17 cellular contexts compared by ENCODE assay signal in the genomic region with DNA sequence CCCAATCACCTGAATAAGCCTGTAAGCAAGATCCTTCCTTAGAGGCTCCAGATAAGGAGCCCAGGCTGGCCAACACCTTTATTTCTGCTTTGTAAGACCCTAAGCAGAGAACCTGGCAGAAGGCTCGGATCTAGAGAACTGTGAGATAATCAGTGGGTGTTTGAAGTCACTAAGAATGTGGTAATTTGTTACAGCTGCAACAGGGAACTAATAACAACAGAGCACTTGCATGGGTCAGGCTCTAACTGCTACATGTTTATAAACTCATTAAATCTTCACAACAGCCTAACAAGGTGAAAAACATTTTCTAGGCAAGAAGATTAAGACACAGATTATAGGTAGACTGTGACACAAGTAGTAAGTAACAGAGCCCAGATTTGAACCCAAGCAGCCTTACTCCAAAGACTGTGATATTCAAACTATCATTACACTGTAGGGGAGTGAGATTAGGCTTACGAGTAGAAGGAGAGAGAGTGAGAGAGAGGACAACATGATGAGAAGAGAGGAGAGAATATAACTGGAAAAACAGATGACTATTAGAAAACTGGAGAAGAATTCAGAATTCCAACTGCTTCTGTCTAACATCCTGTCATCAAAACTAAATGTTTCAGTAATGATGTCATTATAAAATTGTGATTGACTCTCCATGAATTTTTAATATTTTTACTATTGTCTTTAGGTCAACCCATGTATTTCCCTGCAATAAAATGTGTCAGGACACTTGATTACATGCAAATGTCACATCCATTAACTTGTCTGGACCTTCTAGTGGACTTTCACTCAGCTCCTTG.
DNase-seq lines count a peak whose midpoint lies in the region; ATAC-seq and TF ChIP-seq lines count a peak whose summit lies in the region.
"Had no signal": no experiment of that assay in that cellular context is flagged by ENCODE, and none has a peak within 500 bp of the region (broad histone marks: within the 10 kb centered on the region; RNA-seq: fewer than 3 reads in every experiment).

No MANE protein-coding gene starts in this region.

- H3K27ac Mint-ChIP-seq in neural crest cell (ENCODE audit: unreplicated experiment) (peak overlapping the region; percentile 58), H9 (no peak overlapping the region)

- H2BK20ac ChIP-seq in IMR-90 (ENCODE audit: low read depth, low read length) (peak overlapping the region; percentile 55), H9 (ENCODE audit: low read depth, low read length, poor library complexity, severe bottlenecking) (no peak overlapping the region)

- H3K36me3 ChIP-seq in IMR-90 (ENCODE audit: control insufficient read depth, insufficient read depth, low read length) = no peaks in the 10 kb centered on the region
- H3K36me3 ChIP-seq: MG63, Peyer's patch had no signal

- H2BK120ac ChIP-seq in IMR-90 (ENCODE audit: low read depth, low read length) (peak overlapping the region; percentile 52; the same call in 1 of the 2 replicates), H9 (ENCODE audit: low read depth, low read length, poor library complexity, severe bottlenecking) (no peak overlapping the region)

- no CpG with 5 or more reads among the region's 2 CpGs for WGBS in IMR-90 (ENCODE audit: extremely low coverage in 2 of 2, insufficient read length in 1 of 2), 2 experiments
- no CpG with 5 or more reads among the region's 2 CpGs for WGBS in H9 (ENCODE audit: extremely low coverage, insufficient read length, low lambda C conversion rate)

- H3K4ac ChIP-seq in IMR-90 (ENCODE audit: low read depth, low read length) = peak overlapping the region; percentile 62; the same call in 1 of the 2 replicates
- no peak overlapping the region for H3K4ac ChIP-seq in H9 (ENCODE audit: low read depth, low read length)

- H3K9me3 ChIP-seq in IMR-90 (ENCODE audit: control insufficient read depth, insufficient read depth, low read length) (no peaks in the 10 kb centered on the region), H9 (ENCODE audit: control insufficient read depth, low read depth, low read length) (no peaks in the 10 kb centered on the region)
- H3K9me3 ChIP-seq: MG63, Peyer's patch had no signal

- no peak for ATAC-seq in IMR-90 (ENCODE audit: low read depth)
- ATAC-seq: Right ventricle myocardium inferior had no signal

- H2BK5ac ChIP-seq in IMR-90 (ENCODE audit: low read depth, low read length, poor library complexity, severe bottlenecking) = peak overlapping the region; percentile 46
- no peak overlapping the region for H2BK5ac ChIP-seq in H9 (ENCODE audit: insufficient read length, low read length)

- H2BK12ac ChIP-seq in H9 (ENCODE audit: insufficient read length, low read depth, low read length) = no peak overlapping the region

- dilution Hi-C loops in IMR-90 (cut with HindIII; ENCODE audit: low sequenced_read_pairs, unreplicated experiment) = no loop called here

- in situ Hi-C loops in IMR-90 (cut with MboI; ENCODE audit: low sequenced_read_pairs) = no loop called here

- H4K8ac ChIP-seq in IMR-90 (ENCODE audit: low read depth in 2 of 2, low read length in 2 of 2) = peak overlapping the region in 1 of 2 experiments; percentile 62; a peak in 2 of 4 replicates
- H4K8ac ChIP-seq in H9 (replicated peaks; ENCODE audit: insufficient read length, low read depth, low read length) = no peak overlapping the region

- H3K27me3 ChIP-seq in IMR-90 (ENCODE audit: control insufficient read depth, insufficient read depth, low read length) (no peaks in the 10 kb centered on the region), H9 (ENCODE audit: insufficient read depth, low read length) (no peaks in the 10 kb centered on the region)
- H3K27me3 ChIP-seq: MG63, Peyer's patch had no signal

- H3K4me3 ChIP-seq in AG10803 (ENCODE audit: low read length) (no peak overlapping the region), IMR-90 (ENCODE audit: insufficient read depth, low read depth, low read length) (no peak overlapping the region)
- H3K4me3 ChIP-seq: MG63, Peyer's patch, SK-N-MC had no signal

- peak overlapping the region; percentile 69; the same call in 1 of the 2 replicates for H3K18ac ChIP-seq in IMR-90 (ENCODE audit: low read depth, low read length)
- H3K18ac ChIP-seq in H9 (ENCODE audit: insufficient read length, low read depth, low read length) = no peak overlapping the region

- TF ChIP-seq POLR2A in IMR-90 (IDR thresholded peaks at IDR 0.05; ENCODE audit: low read depth, low read length) = no peak

- no peak overlapping the region for H3K4me2 ChIP-seq in IMR-90 (ENCODE audit: low read depth, low read length)
- no peak overlapping the region for H3K4me2 ChIP-seq in H9 (ENCODE audit: insufficient read depth, insufficient read length, low read length)
- H3K4me2 ChIP-seq: KMS-11 had no signal

- TF ChIP-seq RAD21 in IMR-90 (IDR thresholded peaks at IDR 0.05; ENCODE audit: low read length) = no peak

- POLR2A ChIA-PET in IMR-90 (lab: Charles Lee; ENCODE audit: unreplicated experiment) = interaction anchor here (0.6 kb wide), 1 partner anchor 271 kb away, joined by 3 read pairs; no protein-coding TSS in a partner anchor

- H4K5ac ChIP-seq in IMR-90 (ENCODE audit: low read depth, low read length) (no peak overlapping the region; the same call in 1 of the 2 replicates), H9 (ENCODE audit: insufficient read length, low read depth, low read length) (no peak overlapping the region)

- no peaks in the 10 kb centered on the region for H4K20me1 ChIP-seq in IMR-90 (ENCODE audit: insufficient read depth, low read length)
- H4K20me1 ChIP-seq in H9 (ENCODE audit: control insufficient read depth, insufficient read depth, insufficient read length) = no peaks in the 10 kb centered on the region

- H2AK5ac ChIP-seq in IMR-90 (ENCODE audit: low read depth, low read length) = peak overlapping the region; percentile 54; the same call in 1 of the 2 replicates
- H2AK5ac ChIP-seq in H9 (ENCODE audit: insufficient read length, low read length) = no peak overlapping the region

- H3K14ac ChIP-seq in IMR-90 (replicated peaks; ENCODE audit: low read depth, low read length) = no peak overlapping the region; the same call in 1 of the 2 replicates
- H3K14ac ChIP-seq in H9 (ENCODE audit: insufficient read depth, low read length) = no peak overlapping the region

- DNase-seq in AG10803 (ENCODE audit: low read depth) (peak; percentile 46), IMR-90 (no peak), fibroblast of gingiva (ENCODE audit: low read depth) (peak; percentile 5), neural crest cell (ENCODE audit: low read depth, low spot score) (no peak), cerebellar nuclear complex (lab: John Stamatoyannopoulos, UW) (no peak), AG20443 (ENCODE audit: low spot score) (no peak), H9 (no peak)
- no peak for DNase-seq in stimulated activated naive CD4-positive, alpha-beta T cell (lab: John Stamatoyannopoulos, UW)
- DNase-seq: MG63, NCI-H1092 treated with DMSO at 0.1 percent for 48 hours, NCI-H1694, NCI-H524, Peyer's patch had no signal

- no peaks in the 10 kb centered on the region for H3K27me3 Mint-ChIP-seq in neural crest cell (ENCODE audit: low read depth)
- H3K27me3 Mint-ChIP-seq in H9 (ENCODE audit: low read depth) = no peaks in the 10 kb centered on the region

- H3K4me1 ChIP-seq in IMR-90 (ENCODE audit: control insufficient read depth, insufficient read depth, low read length) = peaks cover 5% of the 10 kb centered on the region; the same call in 1 of the 2 replicates
- H3K4me1 ChIP-seq in H9 (ENCODE audit: insufficient read depth, low read length) = no peaks in the 10 kb centered on the region
- H3K4me1 ChIP-seq: Peyer's patch had no signal

- no peak overlapping the region for H2AK9ac ChIP-seq in IMR-90 (replicated peaks; ENCODE audit: low read depth, low read length, poor library complexity)

- no peaks in the 10 kb centered on the region; the same call in 1 of the 2 replicates for H3K9me1 ChIP-seq in IMR-90 (ENCODE audit: insufficient read depth, low read length)

- H3K23ac ChIP-seq in IMR-90 (ENCODE audit: low read depth, low read length) (peak overlapping the region; percentile 11), H9 (ENCODE audit: insufficient read length, low read depth, low read length) (no peak overlapping the region)

- CTCF ChIA-PET in IMR-90 (lab: Yijun Ruan, JAX) = no interaction called here

- H3K9ac ChIP-seq in IMR-90 (ENCODE audit: low read depth, low read length) (no peak overlapping the region), H9 (ENCODE audit: extremely low read depth, insufficient read length, low read length) (no peak overlapping the region)
- H3K9ac ChIP-seq: KMS-11 had no signal

- H3K23me2 ChIP-seq in H9 (ENCODE audit: insufficient read length, low read depth, low read length, poor library complexity, severe bottlenecking) = no peaks in the 10 kb centered on the region

- H3K79me2 ChIP-seq in H9 (ENCODE audit: insufficient read depth, low read length) = no peaks in the 10 kb centered on the region

- H3K36me3 Mint-ChIP-seq in neural crest cell (ENCODE audit: low read depth) = peaks cover 4% of the 10 kb centered on the region
- H3K36me3 Mint-ChIP-seq in H9 (ENCODE audit: insufficient read depth in 1 of 3, low read depth in 3 of 3) = no peaks in the 10 kb centered on the region

- H3K79me1 ChIP-seq in IMR-90 (ENCODE audit: low read depth in 1 of 2, low read length in 2 of 2) = no peaks in the 10 kb centered on the region
- no peaks in the 10 kb centered on the region for H3K79me1 ChIP-seq in H9 (ENCODE audit: insufficient read depth, low read depth, low read length, poor library complexity, severe bottlenecking)

- H3K4me1 Mint-ChIP-seq in neural crest cell (no peaks in the 10 kb centered on the region), H9 (no peaks in the 10 kb centered on the region)

- peaks cover 3% of the 10 kb centered on the region for H3K9me3 Mint-ChIP-seq in neural crest cell
- peaks cover 0 to 2% of the 10 kb centered on the region in 2 experiments; a peak in 1 of 5 replicates for H3K9me3 Mint-ChIP-seq in H9

- intact Hi-C loops in IMR-90 (cut with micrococcal nuclease) = no loop called here

- no peak for TF ChIP-seq CTCF in AG10803 (conservative IDR thresholded peaks at IDR 0.05; ENCODE audit: low read length)
- TF ChIP-seq CTCF in IMR-90 (conservative IDR thresholded peaks at IDR 0.05; ENCODE audit: low read depth, low read length) = no peak
- no peak for TF ChIP-seq CTCF in neural crest cell (conservative IDR thresholded peaks at IDR 0.05)
- no peak for TF ChIP-seq CTCF in H9 (conservative IDR thresholded peaks at IDR 0.05)

- peak overlapping the region; percentile 78; the same call in 2 of the 3 replicates for H2BK15ac ChIP-seq in IMR-90 (ENCODE audit: low read depth, low read length)
- H2BK15ac ChIP-seq in H9 (ENCODE audit: low read depth, low read length) = no peak overlapping the region

- H3K4me3 Mint-ChIP-seq in neural crest cell (no peak overlapping the region), H9 (no peak overlapping the region)

- H4K91ac ChIP-seq in IMR-90 (ENCODE audit: insufficient read depth, low read depth, low read length) (no peak overlapping the region), H9 (ENCODE audit: insufficient read length, low read depth, low read length) (no peak overlapping the region)

- no peak overlapping the region for H3T11ph ChIP-seq in H9 (ENCODE audit: low read length)

- no TSS peak for BruUV-seq in IMR-90 (replicated peaks; lab: Mats Ljungman, UMichigan)

- no peak overlapping the region for H3K27ac ChIP-seq in IMR-90 (ENCODE audit: insufficient read depth, low read length)
- no peak overlapping the region for H3K27ac ChIP-seq in H9 (ENCODE audit: insufficient read length, low read depth, low read length)
- H3K27ac ChIP-seq: C4-2B, KMS-11, Peyer's patch, SK-N-MC had no signal

- H2AFZ ChIP-seq in IMR-90 (replicated peaks; ENCODE audit: low read length, poor library complexity) (peak overlapping the region; percentile 67), H9 (ENCODE audit: low read length) (no peak overlapping the region)

- H3K56ac ChIP-seq in IMR-90 (ENCODE audit: extremely low read depth, insufficient read depth, low read length) (no peak overlapping the region), H9 (ENCODE audit: insufficient read length, low read depth, low read length) (no peak overlapping the region)

Comparison
In these comparisons a context has a peak if more than half of its experiments do, and no peak if none do; other contexts are left out.
1. DNase-seq: peak in AG10803 (single experiment) and fibroblast of gingiva (single experiment); none in IMR-90 (single experiment), neural crest cell (single experiment), cerebellar nuclear complex (0 of 2), AG20443 (single experiment), stimulated activated naive CD4-positive, alpha-beta T cell (0 of 6) and H9 (single experiment).